ENCODE assay signal across 14 cellular contexts in the genomic region with DNA sequence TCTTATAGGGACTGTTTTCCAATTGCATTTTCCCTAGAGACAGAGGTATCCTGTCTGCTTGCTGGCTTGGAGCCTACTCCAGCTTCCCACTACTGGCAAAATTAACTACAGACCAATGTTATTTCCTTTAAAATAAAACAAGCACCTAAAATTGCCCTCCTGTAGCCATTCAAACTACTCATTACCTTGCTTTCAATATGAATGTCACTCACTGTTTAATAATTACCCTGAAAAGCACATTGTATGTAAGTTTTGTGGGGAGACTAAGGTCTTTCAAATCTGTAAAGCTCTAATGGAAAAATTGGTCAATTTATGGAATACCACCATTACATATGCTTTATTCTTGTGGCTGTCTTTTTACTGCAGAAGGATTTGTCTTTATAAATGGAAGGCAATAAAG.
DNase-seq lines count a peak whose midpoint lies in the region; ATAC-seq, FAIRE-seq and TF ChIP-seq lines count a peak whose summit lies in the region.
"Had no signal": no experiment of that assay in that cellular context is flagged by ENCODE, and none has a peak within 500 bp of the region (broad histone marks: within the 10 kb centered on the region; RNA-seq: fewer than 3 reads in every experiment).

No MANE protein-coding gene starts in this region.

- peak; percentile 53 for DNase-seq in DMS153 treated with DMSO at 0.1 percent for 48 hours (lab: John Stamatoyannopoulos, UW; ENCODE audit: unreplicated experiment)
- no peak for DNase-seq in GM19239 (ENCODE audit: insufficient read length, low spot score)
- DNase-seq in activated T-helper 1 cell treated with anti-CD3 and anti-CD28 coated beads, Interleukin-12 subunit alpha, Interleukin-12 subunit beta, Interleukin-2, Interleukin-4 antibody, amounts not matched to agents 30 ng/mL and 10 ng/mL and 1 ng/mL, durations not matched to agents 14 hours and 24 hours and 36 hours (ENCODE audit: low spot score): no peak
- no peak for DNase-seq in glutamatergic neuron
- no peak for DNase-seq in stimulated activated CD4-positive, alpha-beta T cell treated with anti-CD3 and anti-CD28 coated beads, Interleukin-12 subunit alpha, Interleukin-12 subunit beta, amount 100 ng/mL, for 4 hours
- DNase-seq in cortex of kidney (lab: John Stamatoyannopoulos, UW): no peak
- DNase-seq in frontal cortex (ENCODE audit: low spot score in 2 of 2): no peak
- DNase-seq: activated effector memory CD4-positive, alpha-beta T cell treated with anti-CD3 and anti-CD28 coated beads, Interleukin-2, amount 50 U/mL, for 16 hours; C1 segment of cervical spinal cord; Karpas-422; NCI-H446; uterus had no signal

- no peak for TF ChIP-seq CTCF in glutamatergic neuron (IDR thresholded peaks at IDR 0.05; ENCODE audit: partially characterized antibody, unreplicated experiment)

- peak overlapping the region; percentile 48 for H3K27ac Mint-ChIP-seq in activated T-helper 1 cell treated with anti-CD3 and anti-CD28 coated beads, Interleukin-12 subunit alpha, Interleukin-12 subunit beta, Interleukin-2, Interleukin-4 antibody, amounts not matched to agents 30 ng/mL and 10 ng/mL and 1 ng/mL, durations not matched to agents 14 hours and 24 hours and 36 hours
- no peak overlapping the region for H3K27ac Mint-ChIP-seq in glutamatergic neuron (ENCODE audit: unreplicated experiment)

- no peaks in the 10 kb centered on the region for H3K27me3 Mint-ChIP-seq in activated T-helper 1 cell treated with anti-CD3 and anti-CD28 coated beads, Interleukin-12 subunit alpha, Interleukin-12 subunit beta, Interleukin-2, Interleukin-4 antibody, amounts not matched to agents 30 ng/mL and 10 ng/mL and 1 ng/mL, durations not matched to agents 14 hours and 24 hours and 36 hours (ENCODE audit: insufficient read depth)
- peaks cover 1% of the 10 kb centered on the region for H3K27me3 Mint-ChIP-seq in glutamatergic neuron (ENCODE audit: unreplicated experiment)

- FAIRE-seq in GM19239 (lab: Jason Lieb, UNC): peak; percentile 88
- FAIRE-seq in frontal cortex (lab: Jason Lieb, UNC): no peak
- FAIRE-seq: islet of Langerhans had no signal

- H3K4me1 Mint-ChIP-seq in activated T-helper 1 cell treated with anti-CD3 and anti-CD28 coated beads, Interleukin-12 subunit alpha, Interleukin-12 subunit beta, Interleukin-2, Interleukin-4 antibody, amounts not matched to agents 30 ng/mL and 10 ng/mL and 1 ng/mL, durations not matched to agents 14 hours and 24 hours and 36 hours (ENCODE audit: low read depth): peaks cover 92% of the 10 kb centered on the region
- H3K4me1 Mint-ChIP-seq in glutamatergic neuron (ENCODE audit: low read depth, unreplicated experiment): no peaks in the 10 kb centered on the region

- no peak overlapping the region for H3K4me3 Mint-ChIP-seq in activated T-helper 1 cell treated with anti-CD3 and anti-CD28 coated beads, Interleukin-12 subunit alpha, Interleukin-12 subunit beta, Interleukin-2, Interleukin-4 antibody, amounts not matched to agents 30 ng/mL and 10 ng/mL and 1 ng/mL, durations not matched to agents 14 hours and 24 hours and 36 hours
- H3K4me3 Mint-ChIP-seq in glutamatergic neuron (ENCODE audit: unreplicated experiment): no peak overlapping the region

- peaks cover 33% of the 10 kb centered on the region for H3K36me3 Mint-ChIP-seq in activated T-helper 1 cell treated with anti-CD3 and anti-CD28 coated beads, Interleukin-12 subunit alpha, Interleukin-12 subunit beta, Interleukin-2, Interleukin-4 antibody, amounts not matched to agents 30 ng/mL and 10 ng/mL and 1 ng/mL, durations not matched to agents 14 hours and 24 hours and 36 hours (ENCODE audit: low read depth)
- no peaks in the 10 kb centered on the region for H3K36me3 Mint-ChIP-seq in glutamatergic neuron (ENCODE audit: unreplicated experiment)

- H3K9me3 Mint-ChIP-seq in activated T-helper 1 cell treated with anti-CD3 and anti-CD28 coated beads, Interleukin-12 subunit alpha, Interleukin-12 subunit beta, Interleukin-2, Interleukin-4 antibody, amounts not matched to agents 30 ng/mL and 10 ng/mL and 1 ng/mL, durations not matched to agents 14 hours and 24 hours and 36 hours: peaks cover 3% of the 10 kb centered on the region
- H3K9me3 Mint-ChIP-seq in glutamatergic neuron (ENCODE audit: unreplicated experiment): no peaks in the 10 kb centered on the region

- ATAC-seq in HG03159 (IDR thresholded peaks at IDR 0.05; ENCODE audit: unreplicated experiment): peak; percentile 29

- intact Hi-C loops in activated T-helper 1 cell treated with anti-CD3 and anti-CD28 coated beads, Interleukin-12 subunit alpha, Interleukin-12 subunit beta, Interleukin-2, Interleukin-4 antibody, amounts not matched to agents 30 ng/mL and 10 ng/mL and 1 ng/mL, durations not matched to agents 14 hours and 24 hours and 36 hours (cut with micrococcal nuclease): loop anchor here (10.0 kb wide), 1 partner anchor 1470 kb away; no protein-coding TSS in a partner anchor
